In genomic region chr1:185795181-185795580, GRCh38 we compare ENCODE assay signal across 34 cellular contexts.
DNase-seq lines count a peak whose midpoint lies in the region; ATAC-seq, FAIRE-seq and TF ChIP-seq lines count a peak whose summit lies in the region.
"Had no signal": no experiment of that assay in that cellular context is flagged by ENCODE, and none has a peak within 500 bp of the region (broad histone marks: within the 10 kb centered on the region; RNA-seq: fewer than 3 reads in every experiment).

No MANE protein-coding gene starts in this region.

- H2AFZ ChIP-seq in astrocyte (ENCODE audit: low read depth, low read length) = no peak overlapping the region

- peak; percentile 37 for DNase-seq in EL
- DNase-seq in astrocyte (ENCODE audit: low read depth) = peak; percentile 55
- peak; percentile 86 for DNase-seq in fibroblast of mammary gland (ENCODE audit: low read depth)
- no peak for DNase-seq in thoracic aorta (ENCODE audit: low spot score)
- no peak for DNase-seq in anterior cingulate cortex (lab: John Stamatoyannopoulos, UW)
- DNase-seq in activated naive CD4-positive, alpha-beta T cell treated with anti-CD3 and anti-CD28 coated beads for 36 hours = no peak
- DNase-seq in amniotic stem cell (lab: John Stamatoyannopoulos, UW) = no peak
- DNase-seq: activated CD4-positive, alpha-beta T cell treated with anti-CD3 and anti-CD28 coated beads for 4 hours; activated T-cell treated with anti-CD3 and anti-CD28 coated beads for 4 hours; Caco-2; dorsolateral prefrontal cortex; GDM1; HFFc6; NCI-H1092 treated with DMSO at 0.1 percent for 48 hours; NCI-H1694 treated with DMSO at 0.1 percent for 48 hours; NCI-H2171; right cardiac atrium; RPMI8226; SJCRH30; stimulated activated CD4-positive, alpha-beta T cell treated with anti-CD3 and anti-CD28 coated beads, Interleukin-4, amount 100 ng/mL, for 1 hour; T1000; transverse colon had no signal

- H3K4me3 ChIP-seq in astrocyte (ENCODE audit: insufficient read depth, low read depth, low read length) (no peak overlapping the region), fibroblast of mammary gland (ENCODE audit: control insufficient read depth, low read depth, low read length) (no peak overlapping the region), thoracic aorta (peak overlapping the region; percentile 2)
- H3K4me3 ChIP-seq: dorsolateral prefrontal cortex, esophagus muscularis mucosa, SJCRH30, transverse colon had no signal

- peaks cover 17% of the 10 kb centered on the region for H3K9me3 Mint-ChIP-seq in astrocyte (ENCODE audit: unreplicated experiment)
- H3K9me3 Mint-ChIP-seq in activated naive CD4-positive, alpha-beta T cell treated with anti-CD3 and anti-CD28 coated beads for 36 hours = peaks cover 12% of the 10 kb centered on the region
- H3K9me3 Mint-ChIP-seq: activated naive CD4-positive, alpha-beta T cell treated with anti-CD3 and anti-CD28 coated beads, Interleukin-2, amount 50 U/mL, for 24 hours had no signal

- no peak overlapping the region for H3K27ac ChIP-seq in astrocyte (ENCODE audit: low read depth, low read length)
- peak overlapping the region in 1 of 2 donors; percentile 38 for H3K27ac ChIP-seq in thoracic aorta
- H3K27ac ChIP-seq: C4-2B, dorsolateral prefrontal cortex, esophagus muscularis mucosa, SJCRH30, transverse colon, VCaP had no signal

- CTCF ChIA-PET in activated naive CD4-positive, alpha-beta T cell treated with anti-CD3 and anti-CD28 coated beads for 36 hours (lab: Charles Lee) = no interaction called here

- no peak for FAIRE-seq in astrocyte (lab: Jason Lieb, UNC)
- FAIRE-seq: endometrium, GM19239, H1, islet of Langerhans had no signal

- H3K36me3 ChIP-seq in astrocyte (ENCODE audit: insufficient read depth, low read length) = no peaks in the 10 kb centered on the region
- no peaks in the 10 kb centered on the region for H3K36me3 ChIP-seq in thoracic aorta
- H3K36me3 ChIP-seq: esophagus muscularis mucosa, SJCRH30, transverse colon had no signal

- peaks cover 2% of the 10 kb centered on the region for H3K4me1 Mint-ChIP-seq in astrocyte (ENCODE audit: low read depth, unreplicated experiment)
- H3K4me1 Mint-ChIP-seq in activated naive CD4-positive, alpha-beta T cell treated with anti-CD3 and anti-CD28 coated beads for 36 hours (ENCODE audit: low read depth) = no peaks in the 10 kb centered on the region
- H3K4me1 Mint-ChIP-seq: activated naive CD4-positive, alpha-beta T cell treated with anti-CD3 and anti-CD28 coated beads, Interleukin-2, amount 50 U/mL, for 24 hours; central memory CD8-positive, alpha-beta T cell; memory B cell had no signal

- no peak overlapping the region for H3K27ac Mint-ChIP-seq in astrocyte (ENCODE audit: unreplicated experiment)
- no peak overlapping the region for H3K27ac Mint-ChIP-seq in activated naive CD4-positive, alpha-beta T cell treated with anti-CD3 and anti-CD28 coated beads for 36 hours
- H3K27ac Mint-ChIP-seq: activated naive CD4-positive, alpha-beta T cell treated with anti-CD3 and anti-CD28 coated beads, Interleukin-2, amount 50 U/mL, for 24 hours; activated T-helper 2 cell treated with anti-CD3 and anti-CD28 coated beads, Interferon-gamma antibody, Interleukin-2, Interleukin-4, amounts not matched to agents 10 μg/mL and 5 μg/mL and 100 μg/mL, durations not matched to agents 14 hours and 24 hours and 36 hours; HFFc6; memory B cell had no signal

- no peaks in the 10 kb centered on the region for H3K79me2 ChIP-seq in astrocyte (ENCODE audit: insufficient read depth, low read length)

- ATAC-seq in thoracic aorta (ENCODE audit: insufficient number of reproducible peaks, low FRiP score, low read depth) = no peak
- ATAC-seq: left lobe of liver, right cardiac atrium had no signal

- no peaks in the 10 kb centered on the region for H3K9me3 ChIP-seq in astrocyte (ENCODE audit: insufficient read depth, low read depth, low read length)
- peaks cover 7% of the 10 kb centered on the region for H3K9me3 ChIP-seq in thoracic aorta
- H3K9me3 ChIP-seq: SJCRH30 had no signal

- H3K27me3 ChIP-seq in astrocyte (ENCODE audit: insufficient read depth, low read length) = no peaks in the 10 kb centered on the region
- no peaks in the 10 kb centered on the region for H3K27me3 ChIP-seq in thoracic aorta (replicated peaks; ENCODE audit: insufficient read depth)
- H3K27me3 ChIP-seq: esophagus muscularis mucosa, SJCRH30, transverse colon had no signal

- no peak for TF ChIP-seq CTCF in astrocyte (IDR thresholded peaks at IDR 0.05; ENCODE audit: insufficient read depth, low read depth, low read length)
- TF ChIP-seq CTCF in fibroblast of mammary gland (conservative IDR thresholded peaks at IDR 0.05; ENCODE audit: control insufficient read depth, insufficient read depth, low read depth, low read length) = no peak
- no peak for TF ChIP-seq CTCF in thoracic aorta (IDR thresholded peaks at IDR 0.05)

- H3K9ac ChIP-seq in astrocyte (ENCODE audit: low read length) = no peak overlapping the region

- no peak overlapping the region for H3K4me2 ChIP-seq in astrocyte (ENCODE audit: low read length)

- H3K27me3 Mint-ChIP-seq in astrocyte (ENCODE audit: low read depth, unreplicated experiment) = no peaks in the 10 kb centered on the region
- peaks cover 1% of the 10 kb centered on the region for H3K27me3 Mint-ChIP-seq in activated naive CD4-positive, alpha-beta T cell treated with anti-CD3 and anti-CD28 coated beads for 36 hours (ENCODE audit: low read depth)
- H3K27me3 Mint-ChIP-seq: central memory CD8-positive, alpha-beta T cell had no signal

- H3K4me1 ChIP-seq in astrocyte (ENCODE audit: insufficient read depth, low read length) = no peaks in the 10 kb centered on the region
- H3K4me1 ChIP-seq in thoracic aorta (ENCODE audit: control insufficient read depth in 1 of 2, low read depth in 2 of 2) = peaks cover 18 to 24% of the 10 kb centered on the region in 2 donors
- H3K4me1 ChIP-seq: SJCRH30 had no signal

- no peak overlapping the region for H3K4me3 Mint-ChIP-seq in astrocyte (ENCODE audit: unreplicated experiment)
- no peak overlapping the region for H3K4me3 Mint-ChIP-seq in activated naive CD4-positive, alpha-beta T cell treated with anti-CD3 and anti-CD28 coated beads for 36 hours
- H3K4me3 Mint-ChIP-seq: activated naive CD4-positive, alpha-beta T cell treated with anti-CD3 and anti-CD28 coated beads, Interleukin-2, amount 50 U/mL, for 24 hours; central memory CD8-positive, alpha-beta T cell; HFFc6; memory B cell had no signal

- H4K20me1 ChIP-seq in astrocyte (ENCODE audit: insufficient read depth, low read length) = no peaks in the 10 kb centered on the region

- H3K36me3 Mint-ChIP-seq in astrocyte (ENCODE audit: low read depth, unreplicated experiment) = no peaks in the 10 kb centered on the region
- H3K36me3 Mint-ChIP-seq in activated naive CD4-positive, alpha-beta T cell treated with anti-CD3 and anti-CD28 coated beads for 36 hours (ENCODE audit: low read depth) = no peaks in the 10 kb centered on the region

- intact Hi-C loops in activated naive CD4-positive, alpha-beta T cell treated with anti-CD3 and anti-CD28 coated beads for 36 hours (cut with micrococcal nuclease) = no loop called here

Comparison
In these comparisons a context has a peak if more than half of its experiments do, and no peak if none do; other contexts are left out.
1. DNase-seq: peak in EL (single experiment), astrocyte (single experiment) and fibroblast of mammary gland (single experiment); none in thoracic aorta (single experiment), anterior cingulate cortex (0 of 58), activated naive CD4-positive, alpha-beta T cell treated with anti-CD3 and anti-CD28 coated beads for 36 hours (single experiment) and amniotic stem cell (single experiment).